ENCODE assay signal across 1 cellular context in the genomic region with DNA sequence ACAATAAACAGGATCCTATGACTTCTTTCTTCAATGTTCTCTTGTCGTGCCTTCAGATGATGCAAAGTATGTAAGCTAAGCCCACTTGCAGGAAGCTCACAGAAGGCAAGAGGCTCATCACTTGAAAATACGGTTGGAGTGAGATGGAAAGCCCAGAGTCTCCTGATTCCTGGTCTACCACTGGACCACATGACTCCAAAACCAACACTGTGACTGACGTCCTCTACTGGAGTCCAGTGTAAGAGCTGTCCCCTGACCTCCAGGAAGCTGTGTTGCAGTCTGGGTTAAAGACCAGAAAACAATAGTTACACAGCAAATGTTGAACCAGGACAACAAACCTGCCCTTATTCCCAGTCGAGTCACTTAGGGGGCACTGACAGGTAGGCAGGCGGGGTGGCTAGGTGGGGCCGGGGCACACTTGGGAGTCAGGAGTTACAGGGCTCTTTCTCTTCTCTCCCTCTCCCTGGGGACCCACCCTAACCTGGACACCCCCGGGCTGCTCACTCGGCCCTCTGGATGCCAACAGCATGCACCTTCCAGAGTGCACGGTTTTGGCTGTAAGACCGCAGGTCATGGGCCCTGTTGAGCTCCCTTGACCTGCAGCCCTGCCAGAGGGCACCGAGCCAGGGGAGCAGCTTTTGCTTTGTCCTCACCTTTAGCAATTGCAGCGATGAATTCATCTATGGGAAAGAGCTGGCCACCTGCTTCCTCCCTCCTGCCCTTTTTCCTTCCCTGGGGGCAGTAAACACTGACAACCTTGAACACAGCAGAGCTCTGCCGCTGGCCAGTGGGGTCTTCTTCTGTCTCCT.
TF ChIP-seq lines count a peak whose summit lies in the region.

No MANE protein-coding gene starts in this region.

TF ChIP-seq in HepG2, 621 proteins besides CTCF, POLR2A, EP300 and RAD21 (continued from another document and continues in another):
- TF ChIP-seq, protein P1, sequence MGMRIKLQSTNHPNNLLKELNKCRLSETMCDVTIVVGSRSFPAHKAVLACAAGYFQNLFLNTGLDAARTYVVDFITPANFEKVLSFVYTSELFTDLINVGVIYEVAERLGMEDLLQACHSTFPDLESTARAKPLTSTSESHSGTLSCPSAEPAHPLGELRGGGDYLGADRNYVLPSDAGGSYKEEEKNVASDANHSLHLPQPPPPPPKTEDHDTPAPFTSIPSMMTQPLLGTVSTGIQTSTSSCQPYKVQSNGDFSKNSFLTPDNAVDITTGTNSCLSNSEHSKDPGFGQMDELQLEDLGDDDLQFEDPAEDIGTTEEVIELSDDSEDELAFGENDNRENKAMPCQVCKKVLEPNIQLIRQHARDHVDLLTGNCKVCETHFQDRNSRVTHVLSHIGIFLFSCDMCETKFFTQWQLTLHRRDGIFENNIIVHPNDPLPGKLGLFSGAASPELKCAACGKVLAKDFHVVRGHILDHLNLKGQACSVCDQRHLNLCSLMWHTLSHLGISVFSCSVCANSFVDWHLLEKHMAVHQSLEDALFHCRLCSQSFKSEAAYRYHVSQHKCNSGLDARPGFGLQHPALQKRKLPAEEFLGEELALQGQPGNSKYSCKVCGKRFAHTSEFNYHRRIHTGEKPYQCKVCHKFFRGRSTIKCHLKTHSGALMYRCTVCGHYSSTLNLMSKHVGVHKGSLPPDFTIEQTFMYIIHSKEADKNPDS (CRISPR knock-in tag; IDR thresholded peaks at IDR 0.05), result 0 out of 2 replicates have a peak, but pooled peaks have one; percentile 71
- TF ChIP-seq HIVEP1 (CRISPR knock-in tag; IDR thresholded peaks at IDR 0.05) (0 out of 2 replicates have a peak, but pooled peaks have one; percentile 38), SP4 (CRISPR knock-in tag; IDR thresholded peaks at IDR 0.05) (peak; percentile 27; the same call in 1 of the 2 replicates), ZNF253 (CRISPR knock-in tag; IDR thresholded peaks at IDR 0.05; ENCODE audit: borderline replicate concordance) (no peak), REPIN1 (CRISPR knock-in tag; IDR thresholded peaks at IDR 0.05; ENCODE audit: borderline replicate concordance, low read depth) (peak; percentile 68; the same call in 1 of the 2 replicates), PAWR (CRISPR knock-in tag; IDR thresholded peaks at IDR 0.05; ENCODE audit: borderline replicate concordance) (no peak), ZMYM3 (CRISPR knock-in tag; IDR thresholded peaks at IDR 0.05) (peak; percentile 52), KMT2A (CRISPR knock-in tag; IDR thresholded peaks at IDR 0.05) (no peak), MYC (CRISPR knock-in tag; IDR thresholded peaks at IDR 0.05; ENCODE audit: borderline replicate concordance) (peak; percentile 29; the same call in 1 of the 2 replicates), MXI1 (IDR thresholded peaks at IDR 0.05; ENCODE audit: borderline replicate concordance, low read depth, low read length) (peak; percentile 53; the same call in 1 of the 3 replicates), ZNF530 (CRISPR knock-in tag; IDR thresholded peaks at IDR 0.05; ENCODE audit: low read depth) (no peak), ZFP36L1 (CRISPR knock-in tag; IDR thresholded peaks at IDR 0.05) (0 out of 2 replicates have a peak, but pooled peaks have one; percentile 27), ZNF430 (CRISPR knock-in tag; IDR thresholded peaks at IDR 0.05) (peak; percentile 78; the same call in 1 of the 2 replicates), ATF1 (CRISPR knock-in tag; IDR thresholded peaks at IDR 0.05) (peak; percentile 55), GABPA (IDR thresholded peaks at IDR 0.05; ENCODE audit: low read depth, low read length) (no peak), GABPA (CRISPR knock-in tag; IDR thresholded peaks at IDR 0.05; ENCODE audit: low read depth) (peak; percentile 7; the same call in 1 of the 2 replicates), GTF2F1 (IDR thresholded peaks at IDR 0.05; ENCODE audit: low read length) (no peak), ZNF460 (CRISPR knock-in tag; IDR thresholded peaks at IDR 0.05; ENCODE audit: borderline replicate concordance) (peak; percentile 32; the same call in 1 of the 2 replicates), ZNF709 (CRISPR knock-in tag; IDR thresholded peaks at IDR 0.05) (0 out of 2 replicates have a peak, but pooled peaks have one; percentile 4), MEIS2 (CRISPR knock-in tag; IDR thresholded peaks at IDR 0.05) (0 out of 2 replicates have a peak, but pooled peaks have one; percentile 54), SMC3 (IDR thresholded peaks at IDR 0.05; ENCODE audit: low read length) (peak; percentile 53), ZNF274 (CRISPR knock-in tag; IDR thresholded peaks at IDR 0.05) (0 out of 2 replicates have a peak, but pooled peaks have one; percentile 18), MIER3 (CRISPR knock-in tag; IDR thresholded peaks at IDR 0.05; ENCODE audit: borderline replicate concordance) (peak; percentile 56; the same call in 1 of the 2 replicates), BORCS8-MEF2B (CRISPR knock-in tag; IDR thresholded peaks at IDR 0.05) (peak; percentile 21; the same call in 1 of the 2 replicates), FIP1L1 (IDR thresholded peaks at IDR 0.05; ENCODE audit: borderline replicate concordance, insufficient read depth, low read depth, low read length) (no peak), SAFB2 (CRISPR knock-in tag; IDR thresholded peaks at IDR 0.05; ENCODE audit: borderline replicate concordance, low read depth) (no peak), POGZ (CRISPR knock-in tag; IDR thresholded peaks at IDR 0.05) (peak; percentile 76), NFKB2 (CRISPR knock-in tag; IDR thresholded peaks at IDR 0.05; ENCODE audit: borderline replicate concordance) (peak; percentile 22; the same call in 1 of the 2 replicates), JUN (CRISPR knock-in tag; IDR thresholded peaks at IDR 0.05) (peak; percentile 83; the same call in 1 of the 2 replicates), GATAD2A (CRISPR knock-in tag; IDR thresholded peaks at IDR 0.05) (0 out of 2 replicates have a peak, but pooled peaks have one; percentile 19), KLF6 (CRISPR knock-in tag; IDR thresholded peaks at IDR 0.05) (0 out of 2 replicates have a peak, but pooled peaks have one; percentile 13)
- TF ChIP-seq, protein P2, sequence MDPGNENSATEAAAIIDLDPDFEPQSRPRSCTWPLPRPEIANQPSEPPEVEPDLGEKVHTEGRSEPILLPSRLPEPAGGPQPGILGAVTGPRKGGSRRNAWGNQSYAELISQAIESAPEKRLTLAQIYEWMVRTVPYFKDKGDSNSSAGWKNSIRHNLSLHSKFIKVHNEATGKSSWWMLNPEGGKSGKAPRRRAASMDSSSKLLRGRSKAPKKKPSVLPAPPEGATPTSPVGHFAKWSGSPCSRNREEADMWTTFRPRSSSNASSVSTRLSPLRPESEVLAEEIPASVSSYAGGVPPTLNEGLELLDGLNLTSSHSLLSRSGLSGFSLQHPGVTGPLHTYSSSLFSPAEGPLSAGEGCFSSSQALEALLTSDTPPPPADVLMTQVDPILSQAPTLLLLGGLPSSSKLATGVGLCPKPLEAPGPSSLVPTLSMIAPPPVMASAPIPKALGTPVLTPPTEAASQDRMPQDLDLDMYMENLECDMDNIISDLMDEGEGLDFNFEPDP (CRISPR knock-in tag; conservative IDR thresholded peaks at IDR 0.05), result no peak
- TF ChIP-seq, protein P3, sequence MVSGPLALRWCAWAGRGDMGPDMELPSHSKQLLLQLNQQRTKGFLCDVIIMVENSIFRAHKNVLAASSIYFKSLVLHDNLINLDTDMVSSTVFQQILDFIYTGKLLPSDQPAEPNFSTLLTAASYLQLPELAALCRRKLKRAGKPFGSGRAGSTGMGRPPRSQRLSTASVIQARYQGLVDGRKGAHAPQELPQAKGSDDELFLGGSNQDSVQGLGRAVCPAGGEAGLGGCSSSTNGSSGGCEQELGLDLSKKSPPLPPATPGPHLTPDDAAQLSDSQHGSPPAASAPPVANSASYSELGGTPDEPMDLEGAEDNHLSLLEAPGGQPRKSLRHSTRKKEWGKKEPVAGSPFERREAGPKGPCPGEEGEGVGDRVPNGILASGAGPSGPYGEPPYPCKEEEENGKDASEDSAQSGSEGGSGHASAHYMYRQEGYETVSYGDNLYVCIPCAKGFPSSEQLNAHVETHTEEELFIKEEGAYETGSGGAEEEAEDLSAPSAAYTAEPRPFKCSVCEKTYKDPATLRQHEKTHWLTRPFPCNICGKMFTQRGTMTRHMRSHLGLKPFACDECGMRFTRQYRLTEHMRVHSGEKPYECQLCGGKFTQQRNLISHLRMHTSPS (CRISPR knock-in tag; IDR thresholded peaks at IDR 0.05; ENCODE audit: low read depth), result peak; percentile 70; the same call in 1 of the 2 replicates
- TF ChIP-seq, protein P4, sequence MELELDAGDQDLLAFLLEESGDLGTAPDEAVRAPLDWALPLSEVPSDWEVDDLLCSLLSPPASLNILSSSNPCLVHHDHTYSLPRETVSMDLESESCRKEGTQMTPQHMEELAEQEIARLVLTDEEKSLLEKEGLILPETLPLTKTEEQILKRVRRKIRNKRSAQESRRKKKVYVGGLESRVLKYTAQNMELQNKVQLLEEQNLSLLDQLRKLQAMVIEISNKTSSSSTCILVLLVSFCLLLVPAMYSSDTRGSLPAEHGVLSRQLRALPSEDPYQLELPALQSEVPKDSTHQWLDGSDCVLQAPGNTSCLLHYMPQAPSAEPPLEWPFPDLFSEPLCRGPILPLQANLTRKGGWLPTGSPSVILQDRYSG (CRISPR knock-in tag; IDR thresholded peaks at IDR 0.05), result no peak
- TF ChIP-seq, protein P5, sequence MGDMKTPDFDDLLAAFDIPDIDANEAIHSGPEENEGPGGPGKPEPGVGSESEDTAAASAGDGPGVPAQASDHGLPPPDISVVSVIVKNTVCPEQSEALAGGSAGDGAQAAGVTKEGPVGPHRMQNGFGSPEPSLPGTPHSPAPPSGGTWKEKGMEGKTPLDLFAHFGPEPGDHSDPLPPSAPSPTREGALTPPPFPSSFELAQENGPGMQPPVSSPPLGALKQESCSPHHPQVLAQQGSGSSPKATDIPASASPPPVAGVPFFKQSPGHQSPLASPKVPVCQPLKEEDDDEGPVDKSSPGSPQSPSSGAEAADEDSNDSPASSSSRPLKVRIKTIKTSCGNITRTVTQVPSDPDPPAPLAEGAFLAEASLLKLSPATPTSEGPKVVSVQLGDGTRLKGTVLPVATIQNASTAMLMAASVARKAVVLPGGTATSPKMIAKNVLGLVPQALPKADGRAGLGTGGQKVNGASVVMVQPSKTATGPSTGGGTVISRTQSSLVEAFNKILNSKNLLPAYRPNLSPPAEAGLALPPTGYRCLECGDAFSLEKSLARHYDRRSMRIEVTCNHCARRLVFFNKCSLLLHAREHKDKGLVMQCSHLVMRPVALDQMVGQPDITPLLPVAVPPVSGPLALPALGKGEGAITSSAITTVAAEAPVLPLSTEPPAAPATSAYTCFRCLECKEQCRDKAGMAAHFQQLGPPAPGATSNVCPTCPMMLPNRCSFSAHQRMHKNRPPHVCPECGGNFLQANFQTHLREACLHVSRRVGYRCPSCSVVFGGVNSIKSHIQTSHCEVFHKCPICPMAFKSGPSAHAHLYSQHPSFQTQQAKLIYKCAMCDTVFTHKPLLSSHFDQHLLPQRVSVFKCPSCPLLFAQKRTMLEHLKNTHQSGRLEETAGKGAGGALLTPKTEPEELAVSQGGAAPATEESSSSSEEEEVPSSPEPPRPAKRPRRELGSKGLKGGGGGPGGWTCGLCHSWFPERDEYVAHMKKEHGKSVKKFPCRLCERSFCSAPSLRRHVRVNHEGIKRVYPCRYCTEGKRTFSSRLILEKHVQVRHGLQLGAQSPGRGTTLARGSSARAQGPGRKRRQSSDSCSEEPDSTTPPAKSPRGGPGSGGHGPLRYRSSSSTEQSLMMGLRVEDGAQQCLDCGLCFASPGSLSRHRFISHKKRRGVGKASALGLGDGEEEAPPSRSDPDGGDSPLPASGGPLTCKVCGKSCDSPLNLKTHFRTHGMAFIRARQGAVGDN (CRISPR knock-in tag; IDR thresholded peaks at IDR 0.05), result peak; percentile 76
- TF ChIP-seq, protein P6, sequence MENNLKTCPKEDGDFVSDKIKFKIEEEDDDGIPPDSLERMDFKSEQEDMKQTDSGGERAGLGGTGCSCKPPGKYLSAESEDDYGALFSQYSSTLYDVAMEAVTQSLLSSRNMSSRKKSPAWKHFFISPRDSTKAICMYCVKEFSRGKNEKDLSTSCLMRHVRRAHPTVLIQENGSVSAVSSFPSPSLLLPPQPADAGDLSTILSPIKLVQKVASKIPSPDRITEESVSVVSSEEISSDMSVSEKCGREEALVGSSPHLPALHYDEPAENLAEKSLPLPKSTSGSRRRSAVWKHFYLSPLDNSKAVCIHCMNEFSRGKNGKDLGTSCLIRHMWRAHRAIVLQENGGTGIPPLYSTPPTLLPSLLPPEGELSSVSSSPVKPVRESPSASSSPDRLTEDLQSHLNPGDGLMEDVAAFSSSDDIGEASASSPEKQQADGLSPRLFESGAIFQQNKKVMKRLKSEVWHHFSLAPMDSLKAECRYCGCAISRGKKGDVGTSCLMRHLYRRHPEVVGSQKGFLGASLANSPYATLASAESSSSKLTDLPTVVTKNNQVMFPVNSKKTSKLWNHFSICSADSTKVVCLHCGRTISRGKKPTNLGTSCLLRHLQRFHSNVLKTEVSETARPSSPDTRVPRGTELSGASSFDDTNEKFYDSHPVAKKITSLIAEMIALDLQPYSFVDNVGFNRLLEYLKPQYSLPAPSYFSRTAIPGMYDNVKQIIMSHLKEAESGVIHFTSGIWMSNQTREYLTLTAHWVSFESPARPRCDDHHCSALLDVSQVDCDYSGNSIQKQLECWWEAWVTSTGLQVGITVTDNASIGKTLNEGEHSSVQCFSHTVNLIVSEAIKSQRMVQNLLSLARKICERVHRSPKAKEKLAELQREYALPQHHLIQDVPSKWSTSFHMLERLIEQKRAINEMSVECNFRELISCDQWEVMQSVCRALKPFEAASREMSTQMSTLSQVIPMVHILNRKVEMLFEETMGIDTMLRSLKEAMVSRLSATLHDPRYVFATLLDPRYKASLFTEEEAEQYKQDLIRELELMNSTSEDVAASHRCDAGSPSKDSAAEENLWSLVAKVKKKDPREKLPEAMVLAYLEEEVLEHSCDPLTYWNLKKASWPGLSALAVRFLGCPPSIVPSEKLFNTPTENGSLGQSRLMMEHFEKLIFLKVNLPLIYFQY (CRISPR knock-in tag; IDR thresholded peaks at IDR 0.05; ENCODE audit: borderline replicate concordance), result peak; percentile 35; the same call in 1 of the 2 replicates
- TF ChIP-seq, protein P7, sequence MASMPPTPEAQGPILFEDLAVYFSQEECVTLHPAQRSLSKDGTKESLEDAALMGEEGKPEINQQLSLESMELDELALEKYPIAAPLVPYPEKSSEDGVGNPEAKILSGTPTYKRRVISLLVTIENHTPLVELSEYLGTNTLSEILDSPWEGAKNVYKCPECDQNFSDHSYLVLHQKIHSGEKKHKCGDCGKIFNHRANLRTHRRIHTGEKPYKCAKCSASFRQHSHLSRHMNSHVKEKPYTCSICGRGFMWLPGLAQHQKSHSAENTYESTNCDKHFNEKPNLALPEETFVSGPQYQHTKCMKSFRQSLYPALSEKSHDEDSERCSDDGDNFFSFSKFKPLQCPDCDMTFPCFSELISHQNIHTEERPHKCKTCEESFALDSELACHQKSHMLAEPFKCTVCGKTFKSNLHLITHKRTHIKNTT (CRISPR knock-in tag; IDR thresholded peaks at IDR 0.05), result no peak
- TF ChIP-seq, protein P8, sequence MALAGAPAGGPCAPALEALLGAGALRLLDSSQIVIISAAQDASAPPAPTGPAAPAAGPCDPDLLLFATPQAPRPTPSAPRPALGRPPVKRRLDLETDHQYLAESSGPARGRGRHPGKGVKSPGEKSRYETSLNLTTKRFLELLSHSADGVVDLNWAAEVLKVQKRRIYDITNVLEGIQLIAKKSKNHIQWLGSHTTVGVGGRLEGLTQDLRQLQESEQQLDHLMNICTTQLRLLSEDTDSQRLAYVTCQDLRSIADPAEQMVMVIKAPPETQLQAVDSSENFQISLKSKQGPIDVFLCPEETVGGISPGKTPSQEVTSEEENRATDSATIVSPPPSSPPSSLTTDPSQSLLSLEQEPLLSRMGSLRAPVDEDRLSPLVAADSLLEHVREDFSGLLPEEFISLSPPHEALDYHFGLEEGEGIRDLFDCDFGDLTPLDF (CRISPR knock-in tag; IDR thresholded peaks at IDR 0.05), result no peak
